10 cellular contexts compared by ENCODE assay signal in the genomic region with DNA sequence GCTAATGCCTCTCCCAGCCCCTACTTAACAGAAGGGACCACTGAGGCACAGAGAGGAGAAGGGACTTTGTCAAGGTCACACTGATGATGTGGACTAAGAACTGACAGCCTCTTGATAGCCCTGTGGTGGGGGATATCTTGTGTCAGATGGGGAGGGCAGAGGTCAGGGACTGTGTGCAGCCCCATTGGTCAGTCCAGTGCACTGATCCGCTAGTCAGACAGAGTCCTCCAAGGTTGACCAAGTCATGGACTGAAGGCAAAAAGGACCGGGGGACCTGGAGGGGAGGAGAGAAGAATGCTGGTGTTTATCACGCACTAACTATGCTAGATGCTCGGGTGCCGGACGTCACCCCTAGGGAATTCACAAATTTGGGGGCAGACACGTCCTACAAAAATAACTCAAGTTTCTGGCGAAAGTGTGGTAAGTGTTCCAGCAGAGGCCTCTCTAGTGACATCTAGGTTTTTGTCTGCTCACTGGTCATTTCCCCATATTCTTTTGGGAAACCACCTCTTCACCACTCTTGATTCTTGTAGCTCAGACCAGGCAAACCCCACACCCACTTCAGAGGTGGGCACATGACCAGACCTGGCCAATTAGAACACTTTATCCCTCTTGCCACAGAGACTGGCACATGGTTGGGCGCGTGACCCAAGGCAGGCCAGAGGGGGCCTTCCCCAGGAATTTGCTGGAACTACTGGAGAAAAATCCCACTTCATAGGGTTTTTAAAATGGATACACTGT. TPM values are rescaled to one million over a fixed set of nuclear protein-coding genes. Genes with fewer than 3 reads are reported as not detected.
DNase-seq lines count a peak whose midpoint lies in the region; ATAC-seq and FAIRE-seq lines count a peak whose summit lies in the region.
"Had no signal": no experiment of that assay in that cellular context is flagged by ENCODE, and none has a peak within 500 bp of the region (broad histone marks: within the 10 kb centered on the region; RNA-seq: fewer than 3 reads in every experiment).

No MANE protein-coding gene starts in this region.

- ATAC-seq in GM21723 (IDR thresholded peaks at IDR 0.05; ENCODE audit: unreplicated experiment) (peak; percentile 77), memory B cell (ENCODE audit: low read depth) (peak; percentile 73)

- H3K27ac ChIP-seq in Karpas-422 (ENCODE audit: low read length): no peak overlapping the region
- H3K27ac ChIP-seq: neutrophil, SK-N-MC had no signal

- peak overlapping the region; percentile 24 for H3K4me2 ChIP-seq in Karpas-422 (ENCODE audit: low read depth, low read length, poor library complexity, severe bottlenecking)

- no peaks in the 10 kb centered on the region for H3K36me3 ChIP-seq in Karpas-422 (ENCODE audit: insufficient read depth, low read length)
- H3K36me3 ChIP-seq: neutrophil had no signal

- H3K9me2 ChIP-seq in Karpas-422 (replicated peaks; ENCODE audit: insufficient read depth, low read length): no peaks in the 10 kb centered on the region

- H4K20me1 ChIP-seq in Karpas-422 (ENCODE audit: insufficient read depth, low read depth, low read length): no peaks in the 10 kb centered on the region

- 0 out of 2 replicates have a peak overlapping the region, but pooled peaks have one; percentile 16 for H3K9ac ChIP-seq in Karpas-422 (ENCODE audit: low read length)

- no peaks in the 10 kb centered on the region for H3K4me1 Mint-ChIP-seq in memory B cell

- peaks cover 8% of the 10 kb centered on the region for H3K4me1 ChIP-seq in Karpas-422 (ENCODE audit: low read length)

- H3K4me3 ChIP-seq in Karpas-422 (ENCODE audit: low read length): no peak overlapping the region
- H3K4me3 ChIP-seq: SK-N-MC had no signal

- peak; percentile 43 for DNase-seq in GM18507 (ENCODE audit: extremely low spot score, insufficient read length, low read depth)
- peak; percentile 70 for DNase-seq in Karpas-422
- DNase-seq in memory B cell (ENCODE audit: low spot score in 2 of 2): no peak
- no peak for DNase-seq in NCI-H2029 (lab: John Stamatoyannopoulos, UW)
- no peak for DNase-seq in NCI-H1417 (lab: John Stamatoyannopoulos, UW)
- DNase-seq in DMS153 (lab: John Stamatoyannopoulos, UW): no peak
- no peak for DNase-seq in SKM-1 treated with dmso at 0.1 percent for 144 hours (lab: John Stamatoyannopoulos, UW; ENCODE audit: unreplicated experiment)

- no peaks in the 10 kb centered on the region for H3K9me3 Mint-ChIP-seq in memory B cell

- FAIRE-seq in GM18507 (lab: Jason Lieb, UNC): peak; percentile 70

- no peaks in the 10 kb centered on the region for H3K79me2 ChIP-seq in Karpas-422 (ENCODE audit: low read length)

- H3K27ac Mint-ChIP-seq in memory B cell: no peak overlapping the region

- no peaks in the 10 kb centered on the region for H3K27me3 ChIP-seq in Karpas-422 (ENCODE audit: low read length)
- H3K27me3 ChIP-seq: neutrophil had no signal

- H2AFZ ChIP-seq in Karpas-422 (ENCODE audit: low read length): peak overlapping the region; percentile 87

- H3K27me3 Mint-ChIP-seq in memory B cell: peaks cover 10% of the 10 kb centered on the region

- no peaks in the 10 kb centered on the region for H3K9me3 ChIP-seq in Karpas-422 (ENCODE audit: low read length)
- H3K9me3 ChIP-seq: neutrophil had no signal

- no peaks in the 10 kb centered on the region for H3K36me3 Mint-ChIP-seq in memory B cell

- H3K4me3 Mint-ChIP-seq in memory B cell: no peak overlapping the region

RNA-seq across cellular contexts. Expression of a gene that starts 21.0 kb away (rescaled TPM):
- not detected in 2 replicates for total RNA-seq in Karpas-422 (2014; rRNA removed; shearing (Covaris generic); ENCODE audit: low replicate concordance)

RNA-seq across cellular contexts. Expression of a gene that starts 45.5 kb away (rescaled TPM):
- 91.3 and 148 TPM in 2 replicates for total RNA-seq in Karpas-422 (2014; rRNA removed; shearing (Covaris generic); ENCODE audit: low replicate concordance)

Comparison
In these comparisons a context has a peak if more than half of its experiments do, and no peak if none do; other contexts are left out.
1. DNase-seq: peak in GM18507 (single experiment) and Karpas-422 (single experiment); none in memory B cell (0 of 2), NCI-H2029 (single experiment), NCI-H1417 (0 of 3), DMS153 (single experiment) and SKM-1 treated with dmso at 0.1 percent for 144 hours (single experiment).